In genomic region chr20:21125849-21126840, GRCh38 we compare ENCODE assay signal across 8 cellular contexts. TPM values are rescaled to one million over a fixed set of nuclear protein-coding genes. Genes with fewer than 3 reads are reported as not detected.
DNase-seq lines count a peak whose midpoint lies in the region; ATAC-seq and TF ChIP-seq lines count a peak whose summit lies in the region.

TSS of gene KIZ (plus strand) at chr20:21126082. CDS start at chr20:21126116, 34 bp downstream.

- WGBS in lower leg skin, 2 donors: 2 to 3% methylated on average over 29 to 33 of the region's 73 CpGs

- peak within 1 kb of the TSS; percentile 87 for H3K4me3 ChIP-seq in lower leg skin (ENCODE audit: low read depth, poor library complexity, severe bottlenecking)

- TF ChIP-seq POLR2A in lower leg skin (IDR thresholded peaks at IDR 0.05): no peak

- peaks cover 0 to 4% (median 0%) of the 10 kb centered on the region in 7 donors for H3K9me3 Mint-ChIP-seq in CD14-positive monocyte

- peak within 1 kb of the TSS; percentile 84 to 98 for H3K4me3 Mint-ChIP-seq in CD14-positive monocyte

- TF ChIP-seq CTCF in CD14-positive monocyte (IDR thresholded peaks at IDR 0.05): no peak
- TF ChIP-seq CTCF in lower leg skin (IDR thresholded peaks at IDR 0.05): no peak

- H3K4me1 Mint-ChIP-seq in CD14-positive monocyte: peaks cover 14% of the 10 kb centered on the region

- ATAC-seq in GM19372 (IDR thresholded peaks at IDR 0.05; ENCODE audit: low read depth, unreplicated experiment) (peak; percentile 95), HG03558 (IDR thresholded peaks at IDR 0.05; ENCODE audit: extremely low read depth, unreplicated experiment) (peak; percentile 95)

- peaks cover 4 to 12% (median 12%) of the 10 kb centered on the region in 3 donors for H3K27me3 Mint-ChIP-seq in CD14-positive monocyte (ENCODE audit: low read depth in 3 of 3)

- peaks cover 2 to 7% of the 10 kb centered on the region in 2 donors for H3K36me3 Mint-ChIP-seq in CD14-positive monocyte

- peak; percentile 94 for DNase-seq in CD14-positive monocyte (ENCODE audit: low spot score)
- DNase-seq in NCI-H748 (lab: John Stamatoyannopoulos, UW; ENCODE audit: unreplicated experiment): peak; percentile 99
- DNase-seq in activated CD4-positive, alpha-beta T cell treated with anti-CD3 and anti-CD28 coated beads, Interleukin-2, amount 50 U/mL, for 24 hours (ENCODE audit: low read depth in 1 of 2, low spot score in 1 of 2): peak; percentile 96 to 98
- DNase-seq in dermis blood vessel endothelial cell: peak; percentile 98
- peak; percentile 92 to 99 for DNase-seq in lower leg skin (ENCODE audit: low spot score in 2 of 2)
- DNase-seq in stimulated activated CD4-positive, alpha-beta T cell treated with anti-CD3 and anti-CD28 coated beads, Interleukin-4, amount 100 ng/mL, for 48 hours (ENCODE audit: low read depth in 2 of 2): peak; percentile 96 to 99

- intact Hi-C loops in CD14-positive monocyte (cut with micrococcal nuclease) (loop anchor here (10.0 kb wide), 2 partner anchors 169 to 1071 kb away; partner anchors contain the start of genes CFAP61 (in 1 of the 2) and CRNKL1 (in 1 of the 2)), lower leg skin (cut with DNase I; ENCODE audit: low total_unique reads) (no loop called here)

- peak within 1 kb of the TSS in 6 of 7 donors; percentile 50 to 82 (median 56) for H3K27ac Mint-ChIP-seq in CD14-positive monocyte

RNA-seq across cellular contexts. Expression of gene KIZ, which starts in this region (rescaled TPM):
- 10 to 100 TPM in 1 of 2 donors, 1 to 10 TPM in 1; 7.2 to 10.2 TPM for polyA plus RNA-seq in CD14-positive monocyte
- total RNA-seq in dermis blood vessel endothelial cell (5.7 and 7.5 TPM in 2 replicates), lower leg skin (10 to 100 TPM; 17.8 to 25.0 (median 23.0) TPM)

Comparison
In these comparisons a context has a peak if more than half of its experiments do, and no peak if none do; other contexts are left out.
1. Peak in every context shown above with its lines: DNase-seq, ATAC-seq and H3K4me3 ChIP-seq.